7 cellular contexts compared by ENCODE assay signal in the genomic region with DNA sequence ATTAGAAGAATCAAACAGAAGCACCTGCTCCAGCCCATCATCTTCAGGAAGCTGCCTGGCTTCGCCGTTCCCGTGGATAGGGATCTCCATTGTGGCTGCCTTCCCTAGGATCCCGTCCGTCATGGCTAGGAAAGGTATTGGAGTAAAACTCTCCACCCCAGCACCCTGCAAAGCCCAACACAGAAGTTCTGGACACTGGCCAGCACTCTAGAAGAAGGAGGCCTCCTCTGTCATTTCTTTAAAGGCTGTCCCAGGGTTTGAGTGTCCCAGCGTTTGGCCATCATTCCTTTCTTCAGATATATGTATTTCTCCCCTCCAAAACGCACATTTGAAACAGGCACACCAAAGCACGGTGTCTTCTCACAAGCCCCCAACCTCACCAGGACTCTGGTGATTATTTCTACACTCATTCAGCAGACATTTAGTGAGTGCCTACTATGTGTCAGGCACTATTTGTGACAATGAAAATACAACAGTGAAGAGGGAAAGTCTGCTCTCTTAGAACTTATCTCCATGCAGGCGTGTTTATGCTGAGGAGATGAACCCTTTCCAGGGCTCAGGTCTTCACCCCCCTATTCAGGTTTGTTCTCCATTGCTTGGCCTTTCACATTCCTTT. TPM values are rescaled to one million over a fixed set of nuclear protein-coding genes. Genes with fewer than 3 reads are reported as not detected.
DNase-seq lines count a peak whose midpoint lies in the region; ATAC-seq lines count a peak whose summit lies in the region.

No MANE protein-coding gene starts in this region.

- H3K27ac Mint-ChIP-seq in activated naive CD8-positive, alpha-beta T cell treated with anti-CD3 and anti-CD28 coated beads, Interleukin-2, amount 10 ng/mL, durations not matched to agents 7 days and 5 days = peak overlapping the region; percentile 94

- H3K36me3 ChIP-seq in HUES6 (ENCODE audit: control insufficient read depth, insufficient read depth, low read length) (peaks cover 69% of the 10 kb centered on the region), iPS-20b (ENCODE audit: insufficient read depth, low read depth, low read length) (peaks cover 66% of the 10 kb centered on the region), subcutaneous abdominal adipose tissue (ENCODE audit: control insufficient read depth in 5 of 5, insufficient read depth in 5 of 5, low read length in 5 of 5) (peaks cover 14 to 56% (median 48%) of the 10 kb centered on the region in 5 donors)

- ATAC-seq in activated naive CD8-positive, alpha-beta T cell treated with anti-CD3 and anti-CD28 coated beads, Interleukin-2, amount 10 ng/mL, durations not matched to agents 7 days and 5 days (ENCODE audit: low read depth) = no peak

- H3K9ac ChIP-seq in HUES6 (ENCODE audit: low read length) (peak overlapping the region; percentile 92), iPS-20b (ENCODE audit: low read depth, low read length) (peak overlapping the region; percentile 96), subcutaneous abdominal adipose tissue (ENCODE audit: low read length in 5 of 5) (peak overlapping the region; percentile 57 to 97 (median 94))

- H3K4me1 ChIP-seq in HUES6 (ENCODE audit: control insufficient read depth, insufficient read depth, low read length) (peaks cover 15% of the 10 kb centered on the region), iPS-20b (ENCODE audit: insufficient read depth, low read length) (peaks cover 10% of the 10 kb centered on the region), subcutaneous abdominal adipose tissue (ENCODE audit: control insufficient read depth in 5 of 5, insufficient read depth in 5 of 5, low read length in 5 of 5) (peaks cover 15 to 39% (median 27%) of the 10 kb centered on the region in 5 donors)

- no peaks in the 10 kb centered on the region for H3K9me3 Mint-ChIP-seq in activated naive CD8-positive, alpha-beta T cell treated with anti-CD3 and anti-CD28 coated beads, Interleukin-2, amount 10 ng/mL, durations not matched to agents 7 days and 5 days

- H3K27me3 Mint-ChIP-seq in activated naive CD8-positive, alpha-beta T cell treated with anti-CD3 and anti-CD28 coated beads, Interleukin-2, amount 10 ng/mL, durations not matched to agents 7 days and 5 days = no peaks in the 10 kb centered on the region

- peaks cover 18% of the 10 kb centered on the region for H3K36me3 Mint-ChIP-seq in activated naive CD8-positive, alpha-beta T cell treated with anti-CD3 and anti-CD28 coated beads, Interleukin-2, amount 10 ng/mL, durations not matched to agents 7 days and 5 days

- POLR2A ChIA-PET in activated naive CD8-positive, alpha-beta T cell treated with anti-CD3 and anti-CD28 coated beads, Interleukin-2, amount 10 ng/mL, durations not matched to agents 7 days and 5 days (lab: Charles Lee) = interaction anchor here (1.4 kb wide), 1 partner anchor 8 kb away, joined by 3 read pairs; no protein-coding TSS in a partner anchor

- peak overlapping the region; percentile 97 for H3K4me3 ChIP-seq in HUES6 (ENCODE audit: low read depth, low read length)
- peak overlapping the region; percentile 98 for H3K4me3 ChIP-seq in iPS-20b (ENCODE audit: low read length)
- H3K4me3 ChIP-seq in subcutaneous abdominal adipose tissue (ENCODE audit: low read depth in 1 of 5, low read length in 5 of 5) = peak overlapping the region; percentile 79 to 93 (median 87)

- peak overlapping the region; percentile 93 for H3K4me3 Mint-ChIP-seq in activated naive CD8-positive, alpha-beta T cell treated with anti-CD3 and anti-CD28 coated beads, Interleukin-2, amount 10 ng/mL, durations not matched to agents 7 days and 5 days

- no peaks in the 10 kb centered on the region for H3K9me3 ChIP-seq in HUES6 (ENCODE audit: control insufficient read depth, insufficient read depth, low read depth, low read length)
- no peaks in the 10 kb centered on the region for H3K9me3 ChIP-seq in iPS-20b (ENCODE audit: insufficient read depth, low read depth, low read length)
- H3K9me3 ChIP-seq in subcutaneous abdominal adipose tissue (ENCODE audit: control insufficient read depth in 5 of 5, low read length in 5 of 5) = no peaks in the 10 kb centered on the region

- no peak for DNase-seq in activated naive CD8-positive, alpha-beta T cell treated with anti-CD3 and anti-CD28 coated beads, Interleukin-2, amount 10 ng/mL, durations not matched to agents 7 days and 5 days
- no peak for DNase-seq in NK-92 (lab: John Stamatoyannopoulos, UW; ENCODE audit: unreplicated experiment)
- no peak for DNase-seq in stimulated activated CD4-positive, alpha-beta T cell treated with anti-CD3 and anti-CD28 coated beads, Interleukin-2, amount 100 ng/mL, for 48 hours
- no peak for DNase-seq in NCI-H510A (lab: John Stamatoyannopoulos, UW)

- H3K27me3 ChIP-seq in HUES6 (ENCODE audit: control insufficient read depth, insufficient read depth, low read length) (no peaks in the 10 kb centered on the region), iPS-20b (ENCODE audit: insufficient read depth, low read length) (no peaks in the 10 kb centered on the region), subcutaneous abdominal adipose tissue (ENCODE audit: control insufficient read depth in 5 of 5, insufficient read depth in 4 of 5, low read length in 5 of 5) (no peaks in the 10 kb centered on the region)

- H3K27ac ChIP-seq in HUES6 (ENCODE audit: low read depth, low read length) (peak overlapping the region; percentile 86), iPS-20b (ENCODE audit: low read length) (peak overlapping the region; percentile 23), subcutaneous abdominal adipose tissue (ENCODE audit: low read depth, low read length) (peak overlapping the region; percentile 90)

- peaks cover 30% of the 10 kb centered on the region for H3K4me1 Mint-ChIP-seq in activated naive CD8-positive, alpha-beta T cell treated with anti-CD3 and anti-CD28 coated beads, Interleukin-2, amount 10 ng/mL, durations not matched to agents 7 days and 5 days

RNA-seq across cellular contexts. Expression of a gene that starts 0.7 kb away (rescaled TPM):
- total RNA-seq in activated naive CD8-positive, alpha-beta T cell treated with anti-CD3 and anti-CD28 coated beads, Interleukin-2, amount 10 ng/mL, durations not matched to agents 7 days and 5 days = 10 to 100 TPM; 44.3 to 44.6 TPM

RNA-seq across cellular contexts. Expression of a gene that starts 0.9 kb away (rescaled TPM):
- 10 to 100 TPM; 41.3 to 47.0 TPM for total RNA-seq in activated naive CD8-positive, alpha-beta T cell treated with anti-CD3 and anti-CD28 coated beads, Interleukin-2, amount 10 ng/mL, durations not matched to agents 7 days and 5 days

RNA-seq across cellular contexts. Expression of a gene that starts 6.7 kb away (rescaled TPM):
- 10 to 100 TPM; 11.8 to 11.9 TPM for total RNA-seq in activated naive CD8-positive, alpha-beta T cell treated with anti-CD3 and anti-CD28 coated beads, Interleukin-2, amount 10 ng/mL, durations not matched to agents 7 days and 5 days

RNA-seq across cellular contexts. Expression of a gene that starts 16.7 kb away (rescaled TPM):
- total RNA-seq in activated naive CD8-positive, alpha-beta T cell treated with anti-CD3 and anti-CD28 coated beads, Interleukin-2, amount 10 ng/mL, durations not matched to agents 7 days and 5 days = 10 to 100 TPM; 32.3 to 35.5 TPM

RNA-seq across cellular contexts. Expression of a gene that starts 39.6 kb away (rescaled TPM):
- total RNA-seq in activated naive CD8-positive, alpha-beta T cell treated with anti-CD3 and anti-CD28 coated beads, Interleukin-2, amount 10 ng/mL, durations not matched to agents 7 days and 5 days = 1 to 10 TPM in 1 of 2 experiments, under 1 TPM in 1; 0.58 to 1.3 TPM

Comparison
In these comparisons a context has a peak if more than half of its experiments do, and no peak if none do; other contexts are left out.
1. H3K27ac ChIP-seq: peak in every context shown above with its lines; median percentile 90 in subcutaneous abdominal adipose tissue; 86 in HUES6; 23 in iPS-20b.